In the genomic region with DNA sequence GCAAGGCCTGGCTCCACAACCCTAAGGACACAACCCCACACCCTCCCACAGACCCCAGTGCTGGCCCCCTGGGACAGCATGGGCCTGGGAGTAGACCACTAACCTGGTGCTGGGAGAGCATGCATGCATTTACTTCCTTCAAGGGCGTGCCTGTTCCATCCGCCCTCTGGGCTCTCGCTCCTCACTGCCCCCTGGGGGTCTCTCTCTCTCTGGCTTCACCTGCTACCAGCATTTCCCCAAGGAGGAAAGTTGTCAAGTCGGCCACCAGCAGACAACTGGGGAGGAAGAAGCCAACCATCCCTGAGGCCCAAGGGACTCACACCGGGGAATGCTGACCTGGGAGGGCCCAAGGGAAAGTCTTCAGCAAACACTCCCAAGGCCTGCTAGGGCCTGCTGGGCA, we compare ENCODE assay signal across 12 cellular contexts. TPM values are rescaled to one million over a fixed set of nuclear protein-coding genes. Genes with fewer than 3 reads are reported as not detected.
A peak's percentile ranks its signal among the peaks of the same experiment; 100 is the strongest.
DNase-seq lines count a peak whose midpoint lies in the region; ATAC-seq, FAIRE-seq and TF ChIP-seq lines count a peak whose summit lies in the region.
"Had no signal": no experiment of that assay in that cellular context is flagged by ENCODE, and none has a peak within 500 bp of the region (broad histone marks: within the 10 kb centered on the region; RNA-seq: fewer than 3 reads in every experiment).

No MANE protein-coding gene starts in this region.

- H3K4me1 ChIP-seq in DOHH2 (ENCODE audit: control insufficient read depth, low read length) = peaks cover 25% of the 10 kb centered on the region
- peaks cover 19% of the 10 kb centered on the region for H3K4me1 ChIP-seq in GM12878 (ENCODE audit: control insufficient read depth, insufficient read depth, low read length)
- H3K4me1 ChIP-seq in mucosa of descending colon (ENCODE audit: low read depth) = peaks cover 6% of the 10 kb centered on the region

- RAD21 ChIA-PET in GM12878 (lab: Charles Lee; ENCODE audit: unreplicated experiment) = interaction anchor here (1.7 kb wide), 1 partner anchor 25 kb away, joined by 5 read pairs; no protein-coding TSS in a partner anchor

- H3K79me2 ChIP-seq in DOHH2 (ENCODE audit: control insufficient read depth, low read length) (peaks cover 96% of the 10 kb centered on the region), GM12878 (ENCODE audit: control insufficient read depth, insufficient read depth, low read length) (peaks cover 39% of the 10 kb centered on the region)

- H3K9ac ChIP-seq in GM12878 (ENCODE audit: control insufficient read depth, insufficient read depth, low read length) = no peak overlapping the region

- 61% methylated on average over 5 of the region's 5 CpGs for WGBS in GM12878 (ENCODE audit: insufficient coverage, insufficient replicate concordance, low lambda C conversion rate, missing lambda C conversion rate)

- peak; percentile 35 for TF ChIP-seq CTCF in DOHH2 (IDR thresholded peaks at IDR 0.05; ENCODE audit: low read depth, low read length, poor library complexity, severe bottlenecking)
- TF ChIP-seq CTCF in GM12878 (IDR thresholded peaks at IDR 0.05 in 2 of 3, conservative IDR thresholded peaks at IDR 0.05 in 1 of 3; ENCODE audit: control insufficient read depth in 2 of 3, extremely low read depth in 1 of 3, insufficient read depth in 1 of 3, low read depth in 3 of 3, low read length in 3 of 3) = peak; percentile 20 to 33 (median 25); a peak in 4 of 6 replicates
- TF ChIP-seq CTCF in mucosa of descending colon (IDR thresholded peaks at IDR 0.05) = no peak
- TF ChIP-seq CTCF in GM13976 (IDR thresholded peaks at IDR 0.05; ENCODE audit: borderline replicate concordance, control extremely low read depth, extremely low read depth, insufficient read depth, missing control alignments) = no peak

- H3K9me2 ChIP-seq in DOHH2 (replicated peaks; ENCODE audit: control insufficient read depth, low read length) = no peaks in the 10 kb centered on the region

- TF ChIP-seq EP300 in GM12878 (IDR thresholded peaks at IDR 0.05; ENCODE audit: borderline replicate concordance in 1 of 2, control insufficient read depth in 1 of 2, low read depth in 2 of 2, low read length in 2 of 2) = no peak

- no peak overlapping the region for H2AFZ ChIP-seq in GM12878 (ENCODE audit: control insufficient read depth, low read depth, low read length)

- CTCF ChIA-PET in GM12878 (lab: Yijun Ruan, JAX) = interaction anchor here (0.9 to 2.3 kb wide), 3 partner anchors 43 to 82 kb away, joined by 3 to 8 read pairs (median 4); no protein-coding TSS in a partner anchor

- H3K4me3 ChIP-seq in DOHH2 (ENCODE audit: low read length) (no peak overlapping the region), GM12878 (no peak overlapping the region), mucosa of descending colon (no peak overlapping the region)
- H3K4me3 ChIP-seq: ascending aorta, left lung, SJSA1 had no signal

- H3K27me3 ChIP-seq in DOHH2 (ENCODE audit: control insufficient read depth, low read length) = no peaks in the 10 kb centered on the region
- H3K27me3 ChIP-seq in GM12878 (replicated peaks in 1 of 2; ENCODE audit: control insufficient read depth in 2 of 2, insufficient read depth in 2 of 2, low read length in 1 of 2) = no peaks in the 10 kb centered on the region
- H3K27me3 ChIP-seq: ascending aorta, SJSA1 had no signal

- no peak for FAIRE-seq in GM12878 (lab: Jason Lieb, UNC)

- POLR2A ChIA-PET in GM12878 (lab: Charles Lee) = interaction anchor here (1.0 kb wide), 1 partner anchor 46 kb away, joined by 3 read pairs; no protein-coding TSS in a partner anchor

- H3F3A ChIP-seq in DOHH2 (ENCODE audit: control insufficient read depth, insufficient read depth) = no peaks in the 10 kb centered on the region

- H3K4me2 ChIP-seq in DOHH2 (ENCODE audit: low read length) (no peak overlapping the region), GM12878 (ENCODE audit: control insufficient read depth, insufficient read depth) (no peak overlapping the region)

- H3K36me3 ChIP-seq in DOHH2 (ENCODE audit: control insufficient read depth, low read length) (peaks cover 95% of the 10 kb centered on the region), GM12878 (ENCODE audit: control insufficient read depth in 2 of 2, insufficient read depth in 2 of 2, low read length in 1 of 2) (peaks cover 28 to 30% of the 10 kb centered on the region in 2 experiments), mucosa of descending colon (ENCODE audit: low read depth) (no peaks in the 10 kb centered on the region)

- intact Hi-C loops in GM12878 (cut with micrococcal nuclease; ENCODE audit: unreplicated experiment) = no loop called here
- intact Hi-C loops in mucosa of descending colon (cut with DNase I, micrococcal nuclease) = no loop called here
- intact Hi-C loops in sciatic nerve (cut with DNase I) = no loop called here

- DNase-seq in KBM-7 (peak; percentile 20), GM12878 (ENCODE audit: low read depth, low spot score) (no peak), mucosa of descending colon (peak in 2 of 3 donors; percentile 13 to 25), sciatic nerve (ENCODE audit: low spot score) (no peak), GM13976 (ENCODE audit: low spot score) (no peak)
- DNase-seq: GDM1 had no signal

- ATAC-seq in GM12878 (no peak), mucosa of descending colon (no peak), sciatic nerve (no peak), HG03095 (IDR thresholded peaks at IDR 0.05; ENCODE audit: unreplicated experiment) (no peak), GM18870 (IDR thresholded peaks at IDR 0.05; ENCODE audit: unreplicated experiment) (no peak)
- ATAC-seq: left lung had no signal

- in situ Hi-C loops in KBM-7 (cut with MboI; ENCODE audit: low pct_unique_long_range_greater_than_20kb, low sequenced_read_pairs) (no loop called here), GM12878 (cut with MboI) (no loop called here), GM13976 (cut with MboI; ENCODE audit: low sequenced_read_pairs, unreplicated experiment) (no loop called here)

- no TSS peak for BruUV-seq in GM12878 (replicated peaks; lab: Mats Ljungman, UMichigan)

- SMC1A ChIA-PET in GM12878 (lab: Charles Lee; ENCODE audit: uncharacterized antibody, unreplicated experiment) = interaction anchor here (1.8 kb wide), 1 partner anchor 35 kb away, joined by 4 read pairs; no protein-coding TSS in a partner anchor

- peaks cover 39% of the 10 kb centered on the region for H4K20me1 ChIP-seq in DOHH2 (ENCODE audit: control insufficient read depth, insufficient read depth, low read depth, low read length)
- H4K20me1 ChIP-seq in GM12878 (ENCODE audit: control insufficient read depth, insufficient read depth) = no peaks in the 10 kb centered on the region

- H3K9me3 ChIP-seq in DOHH2 (ENCODE audit: control insufficient read depth, insufficient read depth, low read length) (no peaks in the 10 kb centered on the region), GM12878 (replicated peaks; ENCODE audit: control insufficient read depth, insufficient read depth, low read length) (no peaks in the 10 kb centered on the region), mucosa of descending colon (no peaks in the 10 kb centered on the region)
- H3K9me3 ChIP-seq: ascending aorta, left lung, SJSA1 had no signal

- TF ChIP-seq RAD21 in GM12878 (IDR thresholded peaks at IDR 0.05; ENCODE audit: insufficient read depth, low read depth, low read length) = 0 out of 2 replicates have a peak, but pooled peaks have one; percentile 22

- no peak for TF ChIP-seq POLR2A in GM12878 (IDR thresholded peaks at IDR 0.05; ENCODE audit: low read depth, low read length)

- H3K27ac ChIP-seq in DOHH2 (ENCODE audit: low read depth, low read length) (no peak overlapping the region), GM12878 (ENCODE audit: control insufficient read depth, insufficient read depth) (no peak overlapping the region)
- H3K27ac ChIP-seq: ascending aorta, left lung, SJSA1 had no signal

TF ChIP-seq in GM12878, 131 proteins besides CTCF, POLR2A, EP300 and RAD21 (continues in another document):
- TF ChIP-seq CHD4 (IDR thresholded peaks at IDR 0.05) (no peak), ZNF274 (IDR thresholded peaks at IDR 0.05; ENCODE audit: insufficient read depth, insufficient read length) (no peak), ZZZ3 (IDR thresholded peaks at IDR 0.05; ENCODE audit: control insufficient read depth, insufficient read length, low read depth) (no peak), SMC3 (IDR thresholded peaks at IDR 0.05; ENCODE audit: borderline replicate concordance, low read length) (no peak; the same call in 1 of the 2 replicates), NFIC (IDR thresholded peaks at IDR 0.05; ENCODE audit: low read depth, low read length) (no peak)

RNA-seq across cellular contexts. Expression of gene LRP8, which starts 6.5 kb away (rescaled TPM):
- 116 and 125 TPM in 2 replicates for total RNA-seq in GM12878 (2013; cell fraction: nucleolus; rRNA removed)
- total RNA-seq in GM12878 (2014; rRNA removed) = 21.3 and 23.8 TPM in 2 replicates
- total RNA-seq in GM12878 (2014; rRNA removed; fragmentation: Illumina TruSeq; extraction: Trizol) = 19.2 and 20.8 TPM in 2 replicates
- 25.5 and 26.1 TPM in 2 replicates for total RNA-seq in GM12878 (2021)
- polyA plus RNA-seq in GM12878 (2011; ENCODE audit: low read depth) = 7.0 TPM
- 25.5 and 40.5 TPM in 2 replicates for polyA plus RNA-seq in GM12878 (2011; rRNA removed)
- 37.4 and 42.6 TPM in 2 replicates for polyA plus RNA-seq in GM12878 (2011; cell fraction: cytosol; rRNA removed)
- 173 and 193 TPM in 2 replicates for polyA plus RNA-seq in GM12878 (2011; cell fraction: nucleus; rRNA removed)
- polyA plus RNA-seq in GM12878 (2012) = 8.1 and 8.9 TPM in 2 replicates
- 21.9 and 26.6 TPM in 2 replicates for polyA plus RNA-seq in GM12878 (2014; fragmentation: Illumina TruSeq; extraction: Trizol)
- polyA plus RNA-seq in GM12878 (2014; fragmentation: Nextera tagmentation; extraction: Ambion mirVana) = 1 to 10 TPM; 3.6 to 4.5 TPM
- 27.3 and 33.7 TPM in 2 replicates for polyA plus RNA-seq in GM12878 (2014; rRNA removed)
- 1 to 10 TPM; 2.8 to 3.1 TPM for polyA plus RNA-seq in GM12878 (2016; fragmentation: Nextera tagmentation; extraction: Ambion mirVana)
- 89.1 and 91.1 TPM in 2 replicates for polyA minus RNA-seq in GM12878 (2011; rRNA and poly(A)+ RNA removed)
- polyA minus RNA-seq in GM12878 (2011; cell fraction: cytosol; rRNA and poly(A)+ RNA removed) = 19.0 and 25.3 TPM in 2 replicates
- 57.3 and 118 TPM in 2 replicates for polyA minus RNA-seq in GM12878 (2011; cell fraction: nucleus; rRNA and poly(A)+ RNA removed)
- total RNA-seq in mucosa of descending colon = 1 to 10 TPM; 1.3 to 6.5 (median 1.4) TPM
- total RNA-seq in sciatic nerve = 2.4 TPM

Comparison
In these comparisons a context has a peak if more than half of its experiments do, and no peak if none do; other contexts are left out.
1. CTCF ChIP-seq: peak in DOHH2 (single experiment) and GM12878 (3 of 3); none in mucosa of descending colon (single experiment) and GM13976 (single experiment).
2. DNase-seq: peak in KBM-7 (single experiment) and mucosa of descending colon (2 of 3); none in GM12878 (single experiment), sciatic nerve (single experiment) and GM13976 (single experiment).